Comparison of ENCODE assay signal across 1 cellular context in genomic region chr7:106071356-106071998, GRCh38.
TF ChIP-seq lines count a peak whose summit lies in the region.

No MANE protein-coding gene starts in this region.

TF ChIP-seq in WTC11, 78 proteins besides CTCF, POLR2A, EP300 and RAD21 (continued from another document):
- TF ChIP-seq, protein P1, sequence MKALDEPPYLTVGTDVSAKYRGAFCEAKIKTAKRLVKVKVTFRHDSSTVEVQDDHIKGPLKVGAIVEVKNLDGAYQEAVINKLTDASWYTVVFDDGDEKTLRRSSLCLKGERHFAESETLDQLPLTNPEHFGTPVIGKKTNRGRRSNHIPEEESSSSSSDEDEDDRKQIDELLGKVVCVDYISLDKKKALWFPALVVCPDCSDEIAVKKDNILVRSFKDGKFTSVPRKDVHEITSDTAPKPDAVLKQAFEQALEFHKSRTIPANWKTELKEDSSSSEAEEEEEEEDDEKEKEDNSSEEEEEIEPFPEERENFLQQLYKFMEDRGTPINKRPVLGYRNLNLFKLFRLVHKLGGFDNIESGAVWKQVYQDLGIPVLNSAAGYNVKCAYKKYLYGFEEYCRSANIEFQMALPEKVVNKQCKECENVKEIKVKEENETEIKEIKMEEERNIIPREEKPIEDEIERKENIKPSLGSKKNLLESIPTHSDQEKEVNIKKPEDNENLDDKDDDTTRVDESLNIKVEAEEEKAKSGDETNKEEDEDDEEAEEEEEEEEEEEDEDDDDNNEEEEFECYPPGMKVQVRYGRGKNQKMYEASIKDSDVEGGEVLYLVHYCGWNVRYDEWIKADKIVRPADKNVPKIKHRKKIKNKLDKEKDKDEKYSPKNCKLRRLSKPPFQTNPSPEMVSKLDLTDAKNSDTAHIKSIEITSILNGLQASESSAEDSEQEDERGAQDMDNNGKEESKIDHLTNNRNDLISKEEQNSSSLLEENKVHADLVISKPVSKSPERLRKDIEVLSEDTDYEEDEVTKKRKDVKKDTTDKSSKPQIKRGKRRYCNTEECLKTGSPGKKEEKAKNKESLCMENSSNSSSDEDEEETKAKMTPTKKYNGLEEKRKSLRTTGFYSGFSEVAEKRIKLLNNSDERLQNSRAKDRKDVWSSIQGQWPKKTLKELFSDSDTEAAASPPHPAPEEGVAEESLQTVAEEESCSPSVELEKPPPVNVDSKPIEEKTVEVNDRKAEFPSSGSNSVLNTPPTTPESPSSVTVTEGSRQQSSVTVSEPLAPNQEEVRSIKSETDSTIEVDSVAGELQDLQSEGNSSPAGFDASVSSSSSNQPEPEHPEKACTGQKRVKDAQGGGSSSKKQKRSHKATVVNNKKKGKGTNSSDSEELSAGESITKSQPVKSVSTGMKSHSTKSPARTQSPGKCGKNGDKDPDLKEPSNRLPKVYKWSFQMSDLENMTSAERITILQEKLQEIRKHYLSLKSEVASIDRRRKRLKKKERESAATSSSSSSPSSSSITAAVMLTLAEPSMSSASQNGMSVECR (CRISPR knock-in tag; IDR thresholded peaks at IDR 0.05; ENCODE audit: borderline replicate concordance) = no peak
- TF ChIP-seq PREB (CRISPR knock-in tag; IDR thresholded peaks at IDR 0.05; ENCODE audit: borderline replicate concordance) (no peak), ZNF317 (CRISPR knock-in tag; IDR thresholded peaks at IDR 0.05; ENCODE audit: borderline replicate concordance, low read depth) (no peak)
